Comparison of ENCODE assay signal across 14 cellular contexts in the genomic region with DNA sequence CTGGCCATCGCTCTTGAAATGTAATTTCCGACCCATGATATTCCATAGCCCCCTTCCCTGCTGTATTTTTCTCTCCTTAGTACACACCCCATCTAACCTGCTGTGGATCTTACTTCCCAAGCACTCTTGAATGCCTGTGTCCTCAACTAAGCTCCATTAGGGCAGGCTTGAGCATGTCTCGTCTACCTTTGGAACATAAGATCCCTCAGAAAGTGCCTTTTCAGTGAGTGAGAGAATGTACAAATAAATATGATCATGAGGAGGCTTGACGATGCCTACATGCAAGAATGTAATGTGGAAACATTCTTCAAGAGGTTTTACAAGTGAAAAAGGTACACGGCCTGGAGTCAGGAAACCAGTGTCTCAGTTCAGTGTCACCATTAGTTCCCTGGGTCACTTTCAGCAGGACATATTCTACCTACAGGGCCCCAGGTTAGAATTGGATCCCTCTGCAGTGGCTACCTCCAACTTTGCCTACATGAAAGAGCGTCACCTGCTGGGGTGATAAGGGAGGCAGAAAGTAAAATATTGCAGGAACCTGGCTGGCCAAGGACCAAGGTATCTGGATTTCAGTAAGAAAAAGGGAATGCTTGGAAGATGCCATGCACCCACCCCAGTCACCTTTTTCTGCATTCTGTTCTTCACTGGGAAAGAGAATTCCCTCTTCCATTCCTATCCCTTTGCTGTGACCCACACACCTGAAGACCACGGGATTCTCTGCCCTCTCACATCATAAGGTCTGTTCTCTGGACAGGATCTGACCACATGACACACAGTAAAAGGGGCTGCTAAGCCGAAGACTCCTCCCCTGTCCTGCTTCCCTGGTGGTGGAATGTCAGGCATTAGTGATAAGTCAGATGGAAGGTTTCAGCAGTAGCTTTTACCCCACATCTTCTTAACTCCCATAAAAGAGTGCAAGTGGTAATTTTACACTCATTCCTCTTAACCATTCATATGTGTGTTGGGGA. TPM values are rescaled to one million over a fixed set of nuclear protein-coding genes. Genes with fewer than 3 reads are reported as not detected.
A peak's percentile ranks its signal among the peaks of the same experiment; 100 is the strongest.
DNase-seq lines count a peak whose midpoint lies in the region; ATAC-seq and TF ChIP-seq lines count a peak whose summit lies in the region.
"Had no signal": no experiment of that assay in that cellular context is flagged by ENCODE, and none has a peak within 500 bp of the region (broad histone marks: within the 10 kb centered on the region; RNA-seq: fewer than 3 reads in every experiment).

No MANE protein-coding gene starts in this region.

- H3K9me3 Mint-ChIP-seq in GM23338 = peaks cover 23% of the 10 kb centered on the region

- H3K79me2 ChIP-seq in GM23338 (replicated peaks; ENCODE audit: insufficient read depth) = no peaks in the 10 kb centered on the region

- H3K27ac Mint-ChIP-seq in GM23338 = no peak overlapping the region
- H3K27ac Mint-ChIP-seq: CD8-positive, alpha-beta memory T cell had no signal

- H3K36me3 ChIP-seq in GM23338 (ENCODE audit: insufficient read depth) (no peaks in the 10 kb centered on the region; the same call in 1 of the 2 replicates), kidney epithelial cell (ENCODE audit: control insufficient read depth, insufficient read depth, low read length) (no peaks in the 10 kb centered on the region)
- H3K36me3 ChIP-seq: adrenal gland, esophagus squamous epithelium had no signal

- peak overlapping the region; percentile 14; the same call in 1 of the 2 replicates for H2AFZ ChIP-seq in GM23338

- DNase-seq in AG04450 (ENCODE audit: low read depth, low spot score) (no peak), GM23338 (ENCODE audit: low spot score) (peak; percentile 52), kidney epithelial cell (ENCODE audit: low read depth) (no peak), mesenteric fat pad (ENCODE audit: low spot score) (no peak)
- DNase-seq: activated CD4-positive, alpha-beta T cell treated with anti-CD3 and anti-CD28 coated beads, Interleukin-2, amount 50 U/mL, for 4 hours; adrenal gland; CD8-positive, alpha-beta memory T cell; esophagus squamous epithelium; GOT3; midbrain had no signal

- H3K4me1 Mint-ChIP-seq in GM23338 = peaks cover 9% of the 10 kb centered on the region; the same call in 2 of the 3 replicates
- H3K4me1 Mint-ChIP-seq: CD8-positive, alpha-beta memory T cell had no signal

- peaks cover 11% of the 10 kb centered on the region; the same call in 1 of the 2 replicates for H3K4me1 ChIP-seq in GM23338 (ENCODE audit: insufficient read depth)
- H3K4me1 ChIP-seq: adrenal gland had no signal

- no peak overlapping the region for H3K4me2 ChIP-seq in GM23338

- H4K20me1 ChIP-seq in GM23338 (replicated peaks; ENCODE audit: insufficient read depth) = no peaks in the 10 kb centered on the region

- H3K27ac ChIP-seq in AG04450 (ENCODE audit: low read depth, low read length) = no peak overlapping the region
- H3K27ac ChIP-seq in GM23338 (ENCODE audit: low read depth) = no peak overlapping the region
- H3K27ac ChIP-seq: adrenal gland, esophagus squamous epithelium had no signal

- POLR2A ChIA-PET in AG04450 (lab: Yijun Ruan, JAX) = no interaction called here

- TF ChIP-seq CTCF in AG04450 (IDR thresholded peaks at IDR 0.05; ENCODE audit: low read depth, low read length) (peak; percentile 54), GM23338 (conservative IDR thresholded peaks at IDR 0.05; ENCODE audit: low read depth in 2 of 2) (peak; percentile 61 to 87), WI38 (IDR thresholded peaks at IDR 0.05; ENCODE audit: low read depth, low read length) (peak; percentile 50), kidney epithelial cell (IDR thresholded peaks at IDR 0.05; ENCODE audit: insufficient read depth, low read length, poor library complexity, severe bottlenecking) (peak; percentile 51)

- no peak overlapping the region for H3K4me3 Mint-ChIP-seq in GM23338
- H3K4me3 Mint-ChIP-seq: CD8-positive, alpha-beta memory T cell had no signal

- ATAC-seq in GM23338 (peak; percentile 77), GM18511 (IDR thresholded peaks at IDR 0.05; ENCODE audit: unreplicated experiment) (no peak), GM21737 (IDR thresholded peaks at IDR 0.05; ENCODE audit: unreplicated experiment) (no peak), GM21367 (IDR thresholded peaks at IDR 0.05; ENCODE audit: unreplicated experiment) (no peak)

- H3K27me3 Mint-ChIP-seq in GM23338 (ENCODE audit: insufficient read depth, low read depth, poor library complexity) = peaks cover 4% of the 10 kb centered on the region

- CTCF ChIA-PET in AG04450 (lab: Charles Lee) = interaction anchor here (0.6 to 1.6 kb wide), 7 partner anchors 10 to 1486 kb away, joined by 3 to 5 read pairs (median 3); no protein-coding TSS in a partner anchor

- no peaks in the 10 kb centered on the region for H3F3A ChIP-seq in GM23338 (replicated peaks; ENCODE audit: low read depth)

- H3K9me3 ChIP-seq in AG04450 (ENCODE audit: control insufficient read depth, insufficient read depth, low read length) = no peaks in the 10 kb centered on the region
- H3K9me3 ChIP-seq: adrenal gland, esophagus squamous epithelium had no signal

- H3K27me3 ChIP-seq in AG04450 (ENCODE audit: control insufficient read depth, insufficient read depth, low read length) = peaks cover 11% of the 10 kb centered on the region
- H3K27me3 ChIP-seq in GM23338 (ENCODE audit: insufficient read depth) = no peaks in the 10 kb centered on the region
- H3K27me3 ChIP-seq in kidney epithelial cell (ENCODE audit: control insufficient read depth, insufficient read depth, low read length) = no peaks in the 10 kb centered on the region
- H3K27me3 ChIP-seq: esophagus squamous epithelium had no signal

- H3K36me3 Mint-ChIP-seq in GM23338 (ENCODE audit: low read depth) = peaks cover 4% of the 10 kb centered on the region; the same call in 2 of the 3 replicates

- 0 out of 2 replicates have a peak, but pooled peaks cover 5% of the 10 kb centered on the region for H3K9me2 ChIP-seq in GM23338 (ENCODE audit: insufficient read depth)

- H3K4me3 ChIP-seq in AG04450 (ENCODE audit: low read depth, low read length) (no peak overlapping the region), GM23338 (no peak overlapping the region), WI38 (ENCODE audit: low read depth, low read length) (no peak overlapping the region), kidney epithelial cell (ENCODE audit: low read depth, low read length) (no peak overlapping the region)
- H3K4me3 ChIP-seq: adrenal gland, esophagus squamous epithelium had no signal

TF ChIP-seq in GM23338, 12 proteins besides CTCF, POLR2A, EP300 and RAD21 (continues in another document):
- TF ChIP-seq, protein P1, sequence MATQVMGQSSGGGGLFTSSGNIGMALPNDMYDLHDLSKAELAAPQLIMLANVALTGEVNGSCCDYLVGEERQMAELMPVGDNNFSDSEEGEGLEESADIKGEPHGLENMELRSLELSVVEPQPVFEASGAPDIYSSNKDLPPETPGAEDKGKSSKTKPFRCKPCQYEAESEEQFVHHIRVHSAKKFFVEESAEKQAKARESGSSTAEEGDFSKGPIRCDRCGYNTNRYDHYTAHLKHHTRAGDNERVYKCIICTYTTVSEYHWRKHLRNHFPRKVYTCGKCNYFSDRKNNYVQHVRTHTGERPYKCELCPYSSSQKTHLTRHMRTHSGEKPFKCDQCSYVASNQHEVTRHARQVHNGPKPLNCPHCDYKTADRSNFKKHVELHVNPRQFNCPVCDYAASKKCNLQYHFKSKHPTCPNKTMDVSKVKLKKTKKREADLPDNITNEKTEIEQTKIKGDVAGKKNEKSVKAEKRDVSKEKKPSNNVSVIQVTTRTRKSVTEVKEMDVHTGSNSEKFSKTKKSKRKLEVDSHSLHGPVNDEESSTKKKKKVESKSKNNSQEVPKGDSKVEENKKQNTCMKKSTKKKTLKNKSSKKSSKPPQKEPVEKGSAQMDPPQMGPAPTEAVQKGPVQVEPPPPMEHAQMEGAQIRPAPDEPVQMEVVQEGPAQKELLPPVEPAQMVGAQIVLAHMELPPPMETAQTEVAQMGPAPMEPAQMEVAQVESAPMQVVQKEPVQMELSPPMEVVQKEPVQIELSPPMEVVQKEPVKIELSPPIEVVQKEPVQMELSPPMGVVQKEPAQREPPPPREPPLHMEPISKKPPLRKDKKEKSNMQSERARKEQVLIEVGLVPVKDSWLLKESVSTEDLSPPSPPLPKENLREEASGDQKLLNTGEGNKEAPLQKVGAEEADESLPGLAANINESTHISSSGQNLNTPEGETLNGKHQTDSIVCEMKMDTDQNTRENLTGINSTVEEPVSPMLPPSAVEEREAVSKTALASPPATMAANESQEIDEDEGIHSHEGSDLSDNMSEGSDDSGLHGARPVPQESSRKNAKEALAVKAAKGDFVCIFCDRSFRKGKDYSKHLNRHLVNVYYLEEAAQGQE (IDR thresholded peaks at IDR 0.05; ENCODE audit: unreplicated experiment) = no peak
- TF ChIP-seq, protein P2, sequence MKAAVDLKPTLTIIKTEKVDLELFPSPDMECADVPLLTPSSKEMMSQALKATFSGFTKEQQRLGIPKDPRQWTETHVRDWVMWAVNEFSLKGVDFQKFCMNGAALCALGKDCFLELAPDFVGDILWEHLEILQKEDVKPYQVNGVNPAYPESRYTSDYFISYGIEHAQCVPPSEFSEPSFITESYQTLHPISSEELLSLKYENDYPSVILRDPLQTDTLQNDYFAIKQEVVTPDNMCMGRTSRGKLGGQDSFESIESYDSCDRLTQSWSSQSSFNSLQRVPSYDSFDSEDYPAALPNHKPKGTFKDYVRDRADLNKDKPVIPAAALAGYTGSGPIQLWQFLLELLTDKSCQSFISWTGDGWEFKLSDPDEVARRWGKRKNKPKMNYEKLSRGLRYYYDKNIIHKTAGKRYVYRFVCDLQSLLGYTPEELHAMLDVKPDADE (IDR thresholded peaks at IDR 0.05) = no peak
- TF ChIP-seq ZNF114 (CRISPR knock-in tag; IDR thresholded peaks at IDR 0.05) (no peak), POLR2AphosphoS5 (IDR thresholded peaks at IDR 0.05; ENCODE audit: low read depth) (no peak)

RNA-seq across cellular contexts. Expression of gene SERPINA1, which starts 24.6 kb away (rescaled TPM):
- polyA plus RNA-seq in AG04450 (2011; rRNA removed) (1.7 and 1.9 TPM in 2 replicates), GM23338 (2016; fragmentation: Nextera tagmentation; extraction: Ambion mirVana) (not detected in 2 replicates)
- polyA minus RNA-seq in AG04450 (2011; rRNA and poly(A)+ RNA removed) = 0.87 and 0.92 TPM in 2 replicates
- not detected in 2 replicates for total RNA-seq in GM23338 (2014; rRNA removed; shearing (Covaris generic))
- total RNA-seq in kidney epithelial cell (18.1 and 23.2 TPM in 2 replicates), mesenteric fat pad (41.6 TPM)
- polyA plus RNA-seq: CD8-positive, alpha-beta memory T cell had no signal

RNA-seq across cellular contexts. Expression of gene SERPINA11, which starts 39.6 kb away (rescaled TPM):
- polyA plus RNA-seq in AG04450 (2011; rRNA removed) (not detected in 2 replicates), GM23338 (2016; fragmentation: Nextera tagmentation; extraction: Ambion mirVana) (0.13 TPM in 1 of 2 replicates, not detected in the other)
- not detected in 2 replicates for polyA minus RNA-seq in AG04450 (2011; rRNA and poly(A)+ RNA removed)
- total RNA-seq in GM23338 (2014; rRNA removed; shearing (Covaris generic)) = 0.14 TPM in 1 of 2 replicates, not detected in the other
- total RNA-seq in kidney epithelial cell (not detected in 2 replicates), mesenteric fat pad (not detected)
- total RNA-seq: adrenal gland; CD8-positive, alpha-beta memory T cell; esophagus squamous epithelium had no signal
- polyA plus RNA-seq: adrenal gland; CD8-positive, alpha-beta memory T cell had no signal

RNA-seq across cellular contexts. Expression of gene SERPINA2, which starts 46.5 kb away (rescaled TPM):
- polyA plus RNA-seq in AG04450 (2011; rRNA removed) (not detected in 2 replicates), GM23338 (2016; fragmentation: Nextera tagmentation; extraction: Ambion mirVana) (not detected in 2 replicates)
- polyA minus RNA-seq in AG04450 (2011; rRNA and poly(A)+ RNA removed) = not detected in 2 replicates
- total RNA-seq in GM23338 (2014; rRNA removed; shearing (Covaris generic)) = not detected in 2 replicates
- total RNA-seq in kidney epithelial cell (not detected in 2 replicates), mesenteric fat pad (not detected)
- total RNA-seq: adrenal gland; CD8-positive, alpha-beta memory T cell; esophagus squamous epithelium had no signal
- polyA plus RNA-seq: adrenal gland; CD8-positive, alpha-beta memory T cell had no signal

Comparison
In these comparisons a context has a peak if more than half of its experiments do, and no peak if none do; other contexts are left out.
1. RNA of gene SERPINA1, which starts 24.6 kb away (total RNA-seq): 41.6 TPM in mesenteric fat pad (single experiment) and 18.1 to 23.2 TPM in kidney epithelial cell; not detected in GM23338; every median in the first group is over 10 times any median in the second.
2. Peak in every context shown above with its lines, with median percentiles within 50 percentile points of each other: CTCF ChIP-seq.